10 cellular contexts compared by ENCODE assay signal in genomic region chr2:177187631-177188312, GRCh38. TPM values are rescaled to one million over a fixed set of nuclear protein-coding genes. Genes with fewer than 3 reads are reported as not detected.
DNase-seq lines count a peak whose midpoint lies in the region; ATAC-seq and TF ChIP-seq lines count a peak whose summit lies in the region.
"Had no signal": no experiment of that assay in that cellular context is flagged by ENCODE, and none has a peak within 500 bp of the region (broad histone marks: within the 10 kb centered on the region; RNA-seq: fewer than 3 reads in every experiment).

No MANE protein-coding gene starts in this region.

- H3K4me1 Mint-ChIP-seq in CD8-positive, alpha-beta memory T cell: no peaks in the 10 kb centered on the region
- H3K4me1 Mint-ChIP-seq in CD4-positive, alpha-beta T cell (ENCODE audit: low read depth): no peaks in the 10 kb centered on the region
- no peaks in the 10 kb centered on the region for H3K4me1 Mint-ChIP-seq in activated naive CD4-positive, alpha-beta T cell treated with anti-CD3 and anti-CD28 coated beads for 36 hours (ENCODE audit: low read depth)

- TF ChIP-seq CTCF in AG09309 (IDR thresholded peaks at IDR 0.05; ENCODE audit: control insufficient read depth, insufficient read depth, low read depth, low read length, missing control alignments) (no peak), astrocyte of the cerebellum (IDR thresholded peaks at IDR 0.05; ENCODE audit: low read depth, low read length, missing control alignments) (no peak)
- TF ChIP-seq CTCF in CD4-positive, alpha-beta T cell (IDR thresholded peaks at IDR 0.05): no peak

- 76% methylated on average over 8 of the region's 8 CpGs for WGBS in HUES64

- intact Hi-C loops in left colon (cut with DNase I, micrococcal nuclease): no loop called here
- intact Hi-C loops in CD4-positive, alpha-beta T cell (cut with DNase I, micrococcal nuclease): no loop called here
- intact Hi-C loops in activated naive CD4-positive, alpha-beta T cell treated with anti-CD3 and anti-CD28 coated beads for 36 hours (cut with micrococcal nuclease): no loop called here

- H3K9me3 ChIP-seq in HUES64 (ENCODE audit: insufficient read depth, low read depth, low read length): no peaks in the 10 kb centered on the region
- H3K9me3 ChIP-seq in CD8-positive, alpha-beta memory T cell (ENCODE audit: low read length): no peaks in the 10 kb centered on the region
- no peaks in the 10 kb centered on the region for H3K9me3 ChIP-seq in CD4-positive, alpha-beta T cell (ENCODE audit: control insufficient read depth, low read length)

- no peaks in the 10 kb centered on the region for H3K27me3 Mint-ChIP-seq in CD8-positive, alpha-beta memory T cell
- no peaks in the 10 kb centered on the region for H3K27me3 Mint-ChIP-seq in CD4-positive, alpha-beta T cell
- no peaks in the 10 kb centered on the region for H3K27me3 Mint-ChIP-seq in activated naive CD4-positive, alpha-beta T cell treated with anti-CD3 and anti-CD28 coated beads for 36 hours (ENCODE audit: low read depth)

- POLR2A ChIA-PET in CD8-positive, alpha-beta memory T cell (lab: Charles Lee): no interaction called here
- POLR2A ChIA-PET in CD4-positive, alpha-beta T cell (lab: Charles Lee): no interaction called here

- H3K4me3 Mint-ChIP-seq in CD8-positive, alpha-beta memory T cell: no peak overlapping the region
- H3K4me3 Mint-ChIP-seq in CD4-positive, alpha-beta T cell: no peak overlapping the region
- H3K4me3 Mint-ChIP-seq in activated naive CD4-positive, alpha-beta T cell treated with anti-CD3 and anti-CD28 coated beads for 36 hours: no peak overlapping the region
- H3K4me3 Mint-ChIP-seq: activated naive CD8-positive, alpha-beta T cell treated with anti-CD3 and anti-CD28 coated beads, Interleukin-2, amount 10 ng/mL, durations not matched to agents 7 days and 5 days had no signal

- H3K9ac ChIP-seq in HUES64 (ENCODE audit: low read depth, low read length): no peak overlapping the region

- H3K27ac Mint-ChIP-seq in CD8-positive, alpha-beta memory T cell: peak overlapping the region in 1 of 8 donors; percentile 38
- H3K27ac Mint-ChIP-seq in CD4-positive, alpha-beta T cell: no peak overlapping the region
- no peak overlapping the region for H3K27ac Mint-ChIP-seq in activated naive CD4-positive, alpha-beta T cell treated with anti-CD3 and anti-CD28 coated beads for 36 hours
- H3K27ac Mint-ChIP-seq: activated naive CD8-positive, alpha-beta T cell treated with anti-CD3 and anti-CD28 coated beads, Interleukin-2, amount 10 ng/mL, durations not matched to agents 7 days and 5 days had no signal

- peak; percentile 99 for ATAC-seq in left colon
- no peak for ATAC-seq in CD4-positive, alpha-beta T cell (ENCODE audit: poor library complexity)
- ATAC-seq: activated CD4-positive, CD25-positive, alpha-beta regulatory T cell treated with anti-CD3 and anti-CD28 coated beads, Interleukin-2, amount 50 U/mL, for 24 hours had no signal

- DNase-seq in AG09309 (ENCODE audit: low read depth): peak; percentile 44
- peak; percentile 57 for DNase-seq in astrocyte of the cerebellum (ENCODE audit: low read depth)
- peak in 1 of 2 donors; percentile 49 for DNase-seq in left colon
- no peak for DNase-seq in CD8-positive, alpha-beta memory T cell
- DNase-seq in CD4-positive, alpha-beta T cell: no peak
- no peak for DNase-seq in activated naive CD4-positive, alpha-beta T cell treated with anti-CD3 and anti-CD28 coated beads for 36 hours
- DNase-seq in NCI-H774 (lab: John Stamatoyannopoulos, UW): no peak
- DNase-seq: activated naive CD8-positive, alpha-beta T cell treated with anti-CD3 and anti-CD28 coated beads, Interleukin-2, amount 10 ng/mL, durations not matched to agents 7 days and 5 days had no signal

- no peaks in the 10 kb centered on the region for H3K27me3 ChIP-seq in HUES64 (ENCODE audit: insufficient read depth, low read length)
- H3K27me3 ChIP-seq in CD8-positive, alpha-beta memory T cell (ENCODE audit: insufficient read depth, low read length, poor library complexity, severe bottlenecking): no peaks in the 10 kb centered on the region
- H3K27me3 ChIP-seq in CD4-positive, alpha-beta T cell (ENCODE audit: control insufficient read depth, insufficient read depth, low read length): no peaks in the 10 kb centered on the region

- peak overlapping the region; percentile 19; the same call in 1 of the 2 replicates for H3K27ac ChIP-seq in HUES64 (ENCODE audit: low read depth, low read length)
- H3K27ac ChIP-seq in CD8-positive, alpha-beta memory T cell (ENCODE audit: low read depth, low read length): no peak overlapping the region
- no peak overlapping the region for H3K27ac ChIP-seq in CD4-positive, alpha-beta T cell (ENCODE audit: low read depth, low read length)

- no peaks in the 10 kb centered on the region for H3K9me3 Mint-ChIP-seq in CD8-positive, alpha-beta memory T cell
- H3K9me3 Mint-ChIP-seq in CD4-positive, alpha-beta T cell: no peaks in the 10 kb centered on the region
- no peaks in the 10 kb centered on the region for H3K9me3 Mint-ChIP-seq in activated naive CD4-positive, alpha-beta T cell treated with anti-CD3 and anti-CD28 coated beads for 36 hours

- H3K4me1 ChIP-seq in HUES64 (ENCODE audit: insufficient read depth, low read length): peaks cover 7% of the 10 kb centered on the region; the same call in 1 of the 2 replicates
- H3K4me1 ChIP-seq in CD8-positive, alpha-beta memory T cell (ENCODE audit: insufficient read depth, low read length): no peaks in the 10 kb centered on the region

- no peaks in the 10 kb centered on the region for H3K36me3 Mint-ChIP-seq in CD8-positive, alpha-beta memory T cell
- no peaks in the 10 kb centered on the region for H3K36me3 Mint-ChIP-seq in CD4-positive, alpha-beta T cell (ENCODE audit: low read depth)
- H3K36me3 Mint-ChIP-seq in activated naive CD4-positive, alpha-beta T cell treated with anti-CD3 and anti-CD28 coated beads for 36 hours (ENCODE audit: low read depth): no peaks in the 10 kb centered on the region
- H3K36me3 Mint-ChIP-seq: activated naive CD8-positive, alpha-beta T cell treated with anti-CD3 and anti-CD28 coated beads, Interleukin-2, amount 10 ng/mL, durations not matched to agents 7 days and 5 days had no signal

- H3K4me3 ChIP-seq in AG09309 (ENCODE audit: control insufficient read depth, low read depth, low read length): no peak overlapping the region
- H3K4me3 ChIP-seq in HUES64 (ENCODE audit: low read length): no peak overlapping the region
- no peak overlapping the region for H3K4me3 ChIP-seq in astrocyte of the cerebellum (ENCODE audit: low read depth, low read length)
- H3K4me3 ChIP-seq in CD8-positive, alpha-beta memory T cell (ENCODE audit: low read length): no peak overlapping the region

- in situ Hi-C loops in astrocyte of the cerebellum (cut with HindIII; ENCODE audit: low sequenced_read_pairs): no loop called here

- H3K36me3 ChIP-seq in HUES64 (ENCODE audit: insufficient read depth, low read length): no peaks in the 10 kb centered on the region
- no peaks in the 10 kb centered on the region for H3K36me3 ChIP-seq in CD8-positive, alpha-beta memory T cell (ENCODE audit: insufficient read depth, low read length)

- CTCF ChIA-PET in CD8-positive, alpha-beta memory T cell (lab: Charles Lee): no interaction called here
- CTCF ChIA-PET in CD4-positive, alpha-beta T cell (lab: Charles Lee): no interaction called here
- CTCF ChIA-PET in activated naive CD4-positive, alpha-beta T cell treated with anti-CD3 and anti-CD28 coated beads for 36 hours (lab: Charles Lee): no interaction called here

RNA-seq across cellular contexts. Expression of gene HNRNPA3, which starts 24.8 kb away (rescaled TPM):
- 296 TPM for polyA plus RNA-seq in HUES64 (2013, experiment 1 of 2)
- 344 TPM for polyA plus RNA-seq in HUES64 (2013, experiment 2 of 2)
- total RNA-seq in left colon: 100 to 1,000 TPM; 107 to 177 TPM
- total RNA-seq in CD8-positive, alpha-beta memory T cell: 100 to 1,000 TPM; 203 to 216 TPM
- 58.3 TPM for polyA plus RNA-seq in CD8-positive, alpha-beta memory T cell
- total RNA-seq in CD4-positive, alpha-beta T cell: 100 to 1,000 TPM; 162 to 167 TPM
- 100 to 1,000 TPM; 312 to 340 TPM for total RNA-seq in activated naive CD4-positive, alpha-beta T cell treated with anti-CD3 and anti-CD28 coated beads for 36 hours

Comparison
In these comparisons a context has a peak if more than half of its experiments do, and no peak if none do; other contexts are left out.
1. DNase-seq: peak in AG09309 (single experiment) and astrocyte of the cerebellum (single experiment); none in CD8-positive, alpha-beta memory T cell (0 of 5), CD4-positive, alpha-beta T cell (0 of 10), activated naive CD4-positive, alpha-beta T cell treated with anti-CD3 and anti-CD28 coated beads for 36 hours (single experiment) and NCI-H774 (single experiment).